In genomic region chr19:55080121-55080914, GRCh38 we compare ENCODE assay signal across 1 cellular context.
TF ChIP-seq lines count a peak whose summit lies in the region.

No MANE protein-coding gene starts in this region.

TF ChIP-seq in HepG2, 621 proteins besides CTCF, POLR2A, EP300 and RAD21 (continued from another document and continues in another):
- TF ChIP-seq DZIP1 (CRISPR knock-in tag; IDR thresholded peaks at IDR 0.05) (no peak), MEF2D (CRISPR knock-in tag; IDR thresholded peaks at IDR 0.05) (peak; percentile 35; the same call in 1 of the 2 replicates), MAF1 (CRISPR knock-in tag; IDR thresholded peaks at IDR 0.05; ENCODE audit: borderline replicate concordance) (no peak), ZNF503 (CRISPR knock-in tag; IDR thresholded peaks at IDR 0.05) (no peak), ZHX1 (CRISPR knock-in tag; IDR thresholded peaks at IDR 0.05; ENCODE audit: low read depth) (no peak), ZNF546 (CRISPR knock-in tag; conservative IDR thresholded peaks at IDR 0.05) (no peak), TBP (CRISPR knock-in tag; IDR thresholded peaks at IDR 0.05) (no peak), ZNF350 (CRISPR knock-in tag; IDR thresholded peaks at IDR 0.05; ENCODE audit: borderline replicate concordance, low read depth) (no peak), HNRNPH1 (optimal IDR thresholded peaks at IDR 0.05; ENCODE audit: low read depth, low read length) (no peak), CSRNP2 (CRISPR knock-in tag; conservative IDR thresholded peaks at IDR 0.05; ENCODE audit: low read depth) (no peak), RAD51 (IDR thresholded peaks at IDR 0.05; ENCODE audit: borderline replicate concordance) (no peak), SRSF1 (optimal IDR thresholded peaks at IDR 0.05; ENCODE audit: low read depth, low read length) (no peak), HMGXB4 (CRISPR knock-in tag; IDR thresholded peaks at IDR 0.05; ENCODE audit: borderline replicate concordance in 1 of 2, low read depth in 1 of 2) (no peak), DR1 (CRISPR knock-in tag; IDR thresholded peaks at IDR 0.05) (no peak), EED (CRISPR knock-in tag; IDR thresholded peaks at IDR 0.05) (no peak), BORCS8-MEF2B (CRISPR knock-in tag; IDR thresholded peaks at IDR 0.05) (no peak), ARID4A (CRISPR knock-in tag; IDR thresholded peaks at IDR 0.05; ENCODE audit: borderline replicate concordance) (no peak), LRRFIP1 (CRISPR knock-in tag; conservative IDR thresholded peaks at IDR 0.05) (no peak), ZNF891 (CRISPR knock-in tag; IDR thresholded peaks at IDR 0.05) (no peak), TMF1 (CRISPR knock-in tag; IDR thresholded peaks at IDR 0.05; ENCODE audit: low read depth) (no peak), FOSL2 (CRISPR knock-in tag; IDR thresholded peaks at IDR 0.05) (no peak), ZNF496 (CRISPR knock-in tag; IDR thresholded peaks at IDR 0.05; ENCODE audit: insufficient replicate concordance) (no peak), MAZ (IDR thresholded peaks at IDR 0.05; ENCODE audit: borderline replicate concordance, low read depth, low read length) (no peak), MAZ (CRISPR knock-in tag; IDR thresholded peaks at IDR 0.05; ENCODE audit: low read depth) (no peak), THAP11 (CRISPR knock-in tag; IDR thresholded peaks at IDR 0.05) (0 out of 2 replicates have a peak, but pooled peaks have one; percentile 17), SNAPC2 (CRISPR knock-in tag; IDR thresholded peaks at IDR 0.05) (0 out of 2 replicates have a peak, but pooled peaks have one; percentile 40), TRAFD1 (CRISPR knock-in tag; IDR thresholded peaks at IDR 0.05; ENCODE audit: borderline replicate concordance) (no peak), ZSCAN22 (CRISPR knock-in tag; IDR thresholded peaks at IDR 0.05) (no peak), ZNF616 (CRISPR knock-in tag; IDR thresholded peaks at IDR 0.05; ENCODE audit: low read depth) (0 out of 2 replicates have a peak, but pooled peaks have one; percentile 24), ZNF672 (CRISPR knock-in tag; IDR thresholded peaks at IDR 0.05) (no peak), FLYWCH1 (CRISPR knock-in tag; IDR thresholded peaks at IDR 0.05) (no peak), HNF4G (IDR thresholded peaks at IDR 0.05; ENCODE audit: borderline replicate concordance, low read depth, low read length) (no peak), HNF4G (CRISPR knock-in tag; IDR thresholded peaks at IDR 0.05; ENCODE audit: borderline replicate concordance, low read depth) (no peak), ZNF83 (CRISPR knock-in tag; IDR thresholded peaks at IDR 0.05; ENCODE audit: borderline replicate concordance) (no peak), ZNF773 (CRISPR knock-in tag; IDR thresholded peaks at IDR 0.05; ENCODE audit: borderline replicate concordance) (no peak), ZSCAN20 (CRISPR knock-in tag; IDR thresholded peaks at IDR 0.05; ENCODE audit: borderline replicate concordance) (no peak), POLR2G (IDR thresholded peaks at IDR 0.05; ENCODE audit: low read depth, low read length) (peak; percentile 47; the same call in 1 of the 2 replicates), ZNF883 (CRISPR knock-in tag; IDR thresholded peaks at IDR 0.05; ENCODE audit: not compliant biosample characterization) (no peak)
